1 cellular context compared by ENCODE assay signal in genomic region chr2:101012706-101013181, GRCh38.
TF ChIP-seq lines count a peak whose summit lies in the region.

No MANE protein-coding gene starts in this region.

TF ChIP-seq in H1, 55 proteins besides CTCF, POLR2A, EP300 and RAD21 (continued from another document):
- TF ChIP-seq GABPA (IDR thresholded peaks at IDR 0.05; ENCODE audit: borderline replicate concordance, insufficient read depth, low read length) (no peak), CHD7 (IDR thresholded peaks at IDR 0.05; ENCODE audit: insufficient replicate concordance, low read length) (no peak), PHF8 (conservative IDR thresholded peaks at IDR 0.05; ENCODE audit: low read depth, low read length) (no peak), POLR2AphosphoS5 (IDR thresholded peaks at IDR 0.05; ENCODE audit: low read depth, low read length) (no peak), TCF12 (IDR thresholded peaks at IDR 0.05; ENCODE audit: low read depth, low read length) (no peak), SUZ12 (IDR thresholded peaks at IDR 0.05; ENCODE audit: low read length) (no peak), SP4 (IDR thresholded peaks at IDR 0.05; ENCODE audit: low read length) (no peak), CEBPB (IDR thresholded peaks at IDR 0.05; ENCODE audit: low read depth, low read length) (no peak), TAF1 (IDR thresholded peaks at IDR 0.05; ENCODE audit: low read depth, low read length) (no peak), TEAD4 (IDR thresholded peaks at IDR 0.05; ENCODE audit: low read depth, low read length) (no peak), RNF2 (IDR thresholded peaks at IDR 0.05; ENCODE audit: borderline replicate concordance, low read depth, low read length, missing control alignments, poor library complexity, severe bottlenecking) (no peak), GTF2F1 (IDR thresholded peaks at IDR 0.05; ENCODE audit: borderline replicate concordance, low read depth, low read length) (no peak), ASH2L (IDR thresholded peaks at IDR 0.05; ENCODE audit: low read length) (no peak), EZH2 (IDR thresholded peaks at IDR 0.05; ENCODE audit: low read depth, low read length, severe bottlenecking) (no peak)
